1 cellular context compared by ENCODE assay signal in genomic region chr12:94459773-94460593, GRCh38.
TF ChIP-seq lines count a peak whose summit lies in the region.

Gene CEP83, minus strand, starts transcription at chr12:94459867. Its CDS starts 47,377 bp downstream, at chr12:94412490.

TF ChIP-seq in HepG2, 621 proteins besides CTCF, POLR2A, EP300 and RAD21 (continued from another document and continues in another):
- peak; percentile 52 for TF ChIP-seq ZNF407 (CRISPR knock-in tag; IDR thresholded peaks at IDR 0.05; ENCODE audit: not compliant biosample characterization)
- peak; percentile 89 for TF ChIP-seq ZNF605 (CRISPR knock-in tag; IDR thresholded peaks at IDR 0.05)
- peak; percentile 85; the same call in 1 of the 2 replicates for TF ChIP-seq CC2D1A (CRISPR knock-in tag; IDR thresholded peaks at IDR 0.05)
- TF ChIP-seq TIGD3 (CRISPR knock-in tag; IDR thresholded peaks at IDR 0.05; ENCODE audit: borderline replicate concordance) = 0 out of 2 replicates have a peak, but pooled peaks have one; percentile 9
- peak; percentile 35; the same call in 1 of the 2 replicates for TF ChIP-seq MED1 (CRISPR knock-in tag; IDR thresholded peaks at IDR 0.05)
- TF ChIP-seq NR1H2 (CRISPR knock-in tag; IDR thresholded peaks at IDR 0.05; ENCODE audit: borderline replicate concordance, low read depth) = no peak
- TF ChIP-seq ZNF350 (CRISPR knock-in tag; IDR thresholded peaks at IDR 0.05; ENCODE audit: borderline replicate concordance, low read depth) = peak; percentile 76; the same call in 1 of the 2 replicates
- TF ChIP-seq ZNF646 (CRISPR knock-in tag; IDR thresholded peaks at IDR 0.05) = peak; percentile 51; the same call in 1 of the 2 replicates
- no peak for TF ChIP-seq NFIC (IDR thresholded peaks at IDR 0.05; ENCODE audit: low read length)
- no peak for TF ChIP-seq IKZF4 (CRISPR knock-in tag; IDR thresholded peaks at IDR 0.05; ENCODE audit: borderline replicate concordance, low read depth, not compliant biosample characterization)
- no peak for TF ChIP-seq ZSCAN22 (CRISPR knock-in tag; IDR thresholded peaks at IDR 0.05)
- TF ChIP-seq ATF1 (CRISPR knock-in tag; IDR thresholded peaks at IDR 0.05) = peak; percentile 83
- TF ChIP-seq ZBTB3 (CRISPR knock-in tag; IDR thresholded peaks at IDR 0.05; ENCODE audit: borderline replicate concordance, low read depth) = no peak; the same call in 1 of the 2 replicates
- TF ChIP-seq ZNF34 (CRISPR knock-in tag; IDR thresholded peaks at IDR 0.05; ENCODE audit: borderline replicate concordance) = no peak
- peak; percentile 84 for TF ChIP-seq NR0B2 (CRISPR knock-in tag; IDR thresholded peaks at IDR 0.05)
- no peak for TF ChIP-seq GRHL1 (CRISPR knock-in tag; conservative IDR thresholded peaks at IDR 0.05)
- TF ChIP-seq SP5 (CRISPR knock-in tag; IDR thresholded peaks at IDR 0.05; ENCODE audit: borderline replicate concordance, low read depth) = 0 out of 2 replicates have a peak, but pooled peaks have one; percentile 36
- TF ChIP-seq GLI4 (CRISPR knock-in tag; IDR thresholded peaks at IDR 0.05; ENCODE audit: borderline replicate concordance) = no peak
- TF ChIP-seq ZNF850 (CRISPR knock-in tag; conservative IDR thresholded peaks at IDR 0.05) = 0 out of 2 replicates have a peak, but pooled peaks have one; percentile 49
- no peak for TF ChIP-seq TEAD3 (CRISPR knock-in tag; optimal IDR thresholded peaks at IDR 0.05; ENCODE audit: borderline replicate concordance)
- no peak for TF ChIP-seq PRDM4 (CRISPR knock-in tag; IDR thresholded peaks at IDR 0.05; ENCODE audit: borderline replicate concordance)
- no peak for TF ChIP-seq ZNF569 (CRISPR knock-in tag; IDR thresholded peaks at IDR 0.05; ENCODE audit: borderline replicate concordance)
- TF ChIP-seq ZNF607 (CRISPR knock-in tag; IDR thresholded peaks at IDR 0.05; ENCODE audit: borderline replicate concordance) = peak; percentile 85
- peak; percentile 86 for TF ChIP-seq SPEN (CRISPR knock-in tag; IDR thresholded peaks at IDR 0.05; ENCODE audit: low read depth)
- TF ChIP-seq ESRRA (CRISPR knock-in tag; IDR thresholded peaks at IDR 0.05; ENCODE audit: low read depth) = no peak; the same call in 1 of the 2 replicates
- no peak for TF ChIP-seq KLF12 (CRISPR knock-in tag; IDR thresholded peaks at IDR 0.05; ENCODE audit: borderline replicate concordance)
- TF ChIP-seq ARNTL (CRISPR knock-in tag; IDR thresholded peaks at IDR 0.05) = peak; percentile 70; the same call in 1 of the 2 replicates
- TF ChIP-seq ZNF710 (CRISPR knock-in tag; IDR thresholded peaks at IDR 0.05; ENCODE audit: borderline replicate concordance) = peak; percentile 88
